Comparison of ENCODE assay signal across 1 cellular context in the genomic region with DNA sequence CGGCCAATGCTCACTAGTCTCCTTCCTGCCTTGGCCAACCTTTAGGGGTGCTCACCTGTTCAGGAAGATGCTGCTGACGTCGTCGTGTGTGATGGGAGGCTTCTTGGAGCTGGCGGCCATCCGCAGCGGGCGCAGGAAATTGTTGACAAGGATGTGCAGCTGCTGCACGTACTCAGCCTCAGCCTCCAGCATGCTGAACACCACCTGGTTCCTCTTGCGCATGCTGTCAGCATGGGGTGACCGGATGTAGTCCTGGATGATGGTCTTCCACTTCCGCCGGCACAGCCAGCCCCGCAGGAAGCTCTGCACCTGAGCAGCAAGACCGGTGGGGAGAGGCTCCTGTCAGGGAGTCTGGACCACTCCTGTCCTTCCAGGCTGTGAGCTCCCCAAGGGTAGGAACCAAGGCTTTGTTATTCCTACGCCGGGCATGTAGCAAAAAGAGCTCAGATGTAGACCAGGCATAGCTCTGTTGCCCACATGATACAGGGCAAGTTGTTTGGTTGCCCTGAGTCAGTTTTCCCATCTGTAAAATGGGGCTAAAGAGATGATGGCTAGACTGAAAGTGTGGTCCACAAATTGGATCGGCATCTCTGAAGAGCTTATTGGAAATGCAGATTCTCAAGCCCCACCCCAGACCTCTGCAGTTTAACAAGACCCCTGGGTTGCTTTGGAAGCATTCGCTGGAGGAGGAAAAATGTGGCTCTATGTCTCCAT.
TF ChIP-seq lines count a peak whose summit lies in the region.

No MANE protein-coding gene starts in this region.

TF ChIP-seq in HepG2, 621 proteins besides CTCF, POLR2A, EP300 and RAD21:
- TF ChIP-seq RARG (CRISPR knock-in tag; IDR thresholded peaks at IDR 0.05; ENCODE audit: low read depth): no peak
- TF ChIP-seq ZNF30 (CRISPR knock-in tag; IDR thresholded peaks at IDR 0.05): no peak
- no peak for TF ChIP-seq ZNF75D (CRISPR knock-in tag; IDR thresholded peaks at IDR 0.05; ENCODE audit: borderline replicate concordance)
- no peak for TF ChIP-seq MLLT10 (CRISPR knock-in tag; IDR thresholded peaks at IDR 0.05)
- TF ChIP-seq ELF4 (CRISPR knock-in tag; IDR thresholded peaks at IDR 0.05; ENCODE audit: borderline replicate concordance): no peak
- TF ChIP-seq ZNF629 (CRISPR knock-in tag; conservative IDR thresholded peaks at IDR 0.05): peak; percentile 52; the same call in 1 of the 2 replicates
- TF ChIP-seq ETV6 (CRISPR knock-in tag; conservative IDR thresholded peaks at IDR 0.05): no peak
